In the genomic region with DNA sequence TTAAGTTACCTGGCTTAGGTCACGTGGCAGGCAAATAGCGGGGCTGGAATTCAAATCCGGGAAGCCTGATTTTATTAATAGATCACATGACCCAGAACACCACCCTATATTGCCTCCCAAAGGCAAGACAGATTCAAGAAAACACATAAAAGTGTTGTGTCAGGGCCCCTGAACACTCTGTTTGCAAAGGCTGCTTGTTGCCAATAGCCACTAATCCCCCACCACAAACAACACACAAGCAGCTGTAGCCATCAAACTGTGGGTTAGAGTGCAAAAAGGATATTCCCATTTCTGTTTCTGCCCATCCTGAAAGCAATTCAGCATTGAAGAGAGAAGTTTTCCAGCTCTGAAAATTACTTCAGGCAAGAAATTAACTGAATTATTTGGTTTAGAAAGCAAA, we compare ENCODE assay signal across 10 cellular contexts.
"Had no signal": no experiment of that assay in that cellular context is flagged by ENCODE, and none has a peak within 500 bp of the region (broad histone marks: within the 10 kb centered on the region; RNA-seq: fewer than 3 reads in every experiment).

No MANE protein-coding gene starts in this region.

- DNase-seq: activated CD4-positive, alpha-beta memory T cell treated with anti-CD3 and anti-CD28 coated beads, Interleukin-2, amount 10 ng/mL, durations not matched to agents 7 days and 5 days; activated naive CD4-positive, alpha-beta T cell treated with anti-CD3 and anti-CD28 coated beads, Interleukin-2, amount 10 ng/mL, durations not matched to agents 7 days and 5 days; activated T-cell treated with anti-CD3 and anti-CD28 coated beads, Interleukin-2, amount 50 U/mL, for 24 hours; hippocampal formation; left lung; mammary epithelial cell; stimulated activated CD4-positive, alpha-beta T cell treated with anti-CD3 and anti-CD28 coated beads, Interleukin-12 subunit alpha, Interleukin-12 subunit beta, amount 100 ng/mL, for 4 hours; T-helper 1 cell had no signal

- H3K36me3 ChIP-seq: ascending aorta, esophagus muscularis mucosa, left lung had no signal

- H3K27ac ChIP-seq: ascending aorta, esophagus muscularis mucosa, left lung had no signal

- H3K4me3 ChIP-seq: ascending aorta, esophagus muscularis mucosa, left lung had no signal

- H3K4me1 ChIP-seq: ascending aorta, esophagus muscularis mucosa, left lung had no signal

- H3K27me3 ChIP-seq: ascending aorta, esophagus muscularis mucosa, left lung had no signal

- H3K9me3 ChIP-seq: ascending aorta, esophagus muscularis mucosa, left lung had no signal
